ENCODE assay signal across 28 cellular contexts in the genomic region with DNA sequence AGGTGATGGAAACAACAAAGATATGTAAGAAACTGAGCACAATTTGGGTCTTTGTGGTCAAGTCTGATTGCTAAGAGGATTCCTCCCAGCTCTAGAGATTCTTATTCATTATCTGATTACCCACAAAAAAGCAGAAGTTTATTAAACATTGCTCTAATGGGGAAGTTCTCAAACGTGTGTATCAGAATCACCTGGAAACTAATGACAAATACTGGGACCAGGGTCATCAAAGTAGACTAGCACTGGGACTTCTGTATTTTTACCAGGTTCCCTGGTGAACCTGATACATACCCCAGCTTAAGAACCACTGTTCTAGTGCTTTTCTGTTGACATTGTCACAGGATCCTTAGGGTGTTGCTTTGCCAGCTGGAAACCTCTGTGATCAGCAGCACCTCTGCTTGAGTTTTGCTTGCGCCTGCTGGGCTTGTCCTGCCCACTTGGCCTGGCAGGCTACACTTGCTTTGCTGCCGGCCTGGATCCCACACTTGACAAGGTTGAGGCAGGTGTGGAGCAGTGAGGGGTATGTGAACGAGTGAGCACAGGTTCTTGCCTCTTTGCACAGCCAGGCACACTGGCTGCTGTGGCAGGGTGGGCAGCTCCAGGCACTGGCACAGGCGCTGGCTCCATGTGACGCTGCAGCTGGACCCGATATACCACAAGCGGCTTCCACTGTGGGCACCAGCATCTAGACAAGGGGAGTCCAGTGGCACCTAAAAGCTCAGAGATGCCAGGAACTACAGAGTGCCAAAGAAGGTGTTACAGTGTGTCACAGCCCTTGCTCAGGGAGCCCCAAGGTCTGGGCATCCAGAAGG. TPM values are rescaled to one million over a fixed set of nuclear protein-coding genes. Genes with fewer than 3 reads are reported as not detected.
DNase-seq lines count a peak whose midpoint lies in the region; ATAC-seq and TF ChIP-seq lines count a peak whose summit lies in the region.
"Had no signal": no experiment of that assay in that cellular context is flagged by ENCODE, and none has a peak within 500 bp of the region (broad histone marks: within the 10 kb centered on the region; RNA-seq: fewer than 3 reads in every experiment).

No MANE protein-coding gene starts in this region.

- H3K36me3 Mint-ChIP-seq in naive B cell = peaks cover 2 to 6% of the 10 kb centered on the region in 2 donors

- peaks cover 3 to 17% (median 12%) of the 10 kb centered on the region in 7 donors for H3K9me3 Mint-ChIP-seq in naive B cell

- H3K4me1 Mint-ChIP-seq in naive B cell = peaks cover 0 to 8% (median 0%) of the 10 kb centered on the region in 3 donors

- H3K27me3 ChIP-seq in H7 (ENCODE audit: control insufficient read depth, insufficient read depth, low read length) = no peaks in the 10 kb centered on the region
- H3K27me3 ChIP-seq: breast epithelium, Peyer's patch, stomach, tibial nerve had no signal

- H3K36me3 ChIP-seq in H7 (replicated peaks; ENCODE audit: control insufficient read depth, insufficient read depth, low read length) = no peaks in the 10 kb centered on the region
- H3K36me3 ChIP-seq: breast epithelium, Peyer's patch had no signal

- H3K4me3 ChIP-seq in H7 (ENCODE audit: insufficient read depth, low read depth, low read length) = no peak overlapping the region
- H3K4me3 ChIP-seq: breast epithelium, Peyer's patch, stomach, tibial nerve had no signal

- CTCF ChIA-PET in GM10248 (lab: Yijun Ruan, JAX) = interaction anchor here (0.8 to 1.5 kb wide), 4 partner anchors 16 to 1204 kb away, joined by 3 to 4 read pairs (median 4); no protein-coding TSS in a partner anchor

- POLR2A ChIA-PET in GM10248 (lab: Yijun Ruan, JAX) = no interaction called here

- H3K4me3 Mint-ChIP-seq in naive B cell = no peak overlapping the region
- H3K4me3 Mint-ChIP-seq: activated naive CD4-positive, alpha-beta T cell treated with anti-CD3 and anti-CD28 coated beads, Interleukin-2, amount 50 U/mL, for 24 hours had no signal

- peak; percentile 90 to 94 for ATAC-seq in naive B cell (ENCODE audit: low read depth in 2 of 2)
- ATAC-seq: activated CD4-positive, CD25-positive, alpha-beta regulatory T cell treated with anti-CD3 and anti-CD28 coated beads, Interleukin-2, amount 50 U/mL, for 24 hours; left ventricle myocardium superior had no signal

- peaks cover 0 to 3% (median 0%) of the 10 kb centered on the region in 3 donors for H3K27me3 Mint-ChIP-seq in naive B cell
- H3K27me3 Mint-ChIP-seq: activated naive CD4-positive, alpha-beta T cell treated with anti-CD3 and anti-CD28 coated beads, Interleukin-2, amount 50 U/mL, for 24 hours had no signal

- DNase-seq in AML-193 (lab: John Stamatoyannopoulos, UW) = peak; percentile 48 to 52
- peak; percentile 18 for DNase-seq in GM10248 (ENCODE audit: extremely low spot score)
- peak; percentile 93 for DNase-seq in NCI-H510A (lab: John Stamatoyannopoulos, UW)
- peak; percentile 14 for DNase-seq in naive B cell
- no peak for DNase-seq in H7
- DNase-seq in NCI-H1694 treated with DMSO at 0.1 percent for 48 hours (lab: John Stamatoyannopoulos, UW) = no peak
- no peak for DNase-seq in AG08396 (ENCODE audit: low spot score)
- DNase-seq: ACHN; activated CD4-positive, alpha-beta T cell treated with anti-CD3 and anti-CD28 coated beads, Interleukin-2, amount 50 U/mL, for 48 hours; activated CD8-positive, alpha-beta memory T cell treated with anti-CD3 and anti-CD28 coated beads, Interleukin-2, amount 50 U/mL, for 4 hours; amygdala; C1 segment of cervical spinal cord; Calu3; effector CD4-positive, alpha-beta T cell; Karpas-422; left ventricle myocardium superior; NCI-H1048; NCI-H1930; NCI-H524; NK-92 treated with Interleukin-12 subunit alpha and Interleukin-12 subunit beta, amount 100 ng/mL, for 24 hours; occipital lobe; Peyer's patch; SHP77 treated with DMSO at 0.1 percent for 48 hours; stomach had no signal

- no peak overlapping the region for H3K27ac Mint-ChIP-seq in naive B cell
- H3K27ac Mint-ChIP-seq: activated naive CD4-positive, alpha-beta T cell treated with anti-CD3 and anti-CD28 coated beads, Interleukin-2, amount 50 U/mL, for 24 hours had no signal

- TF ChIP-seq CTCF in GM10248 (IDR thresholded peaks at IDR 0.05; ENCODE audit: control extremely low read depth, extremely low read depth, low read depth, missing control alignments) = no peak

RNA-seq across cellular contexts. Expression of a gene that starts 6.2 kb away (rescaled TPM):
- polyA plus RNA-seq in naive B cell (ENCODE audit: low read depth in 6 of 6) = 10 to 100 TPM; 51.7 to 93.6 (median 63.2) TPM
- total RNA-seq in H7 (2014; rRNA removed; shearing (Covaris generic)) = 49.1 and 65.3 TPM in 2 replicates

Comparison
In these comparisons a context has a peak if more than half of its experiments do, and no peak if none do; other contexts are left out.
1. DNase-seq: peak in AML-193 (2 of 2), GM10248 (single experiment), NCI-H510A (single experiment) and naive B cell (single experiment); none in H7 (single experiment), NCI-H1694 treated with DMSO at 0.1 percent for 48 hours (single experiment) and AG08396 (single experiment).